Comparison of ENCODE assay signal across 9 cellular contexts in the genomic region with DNA sequence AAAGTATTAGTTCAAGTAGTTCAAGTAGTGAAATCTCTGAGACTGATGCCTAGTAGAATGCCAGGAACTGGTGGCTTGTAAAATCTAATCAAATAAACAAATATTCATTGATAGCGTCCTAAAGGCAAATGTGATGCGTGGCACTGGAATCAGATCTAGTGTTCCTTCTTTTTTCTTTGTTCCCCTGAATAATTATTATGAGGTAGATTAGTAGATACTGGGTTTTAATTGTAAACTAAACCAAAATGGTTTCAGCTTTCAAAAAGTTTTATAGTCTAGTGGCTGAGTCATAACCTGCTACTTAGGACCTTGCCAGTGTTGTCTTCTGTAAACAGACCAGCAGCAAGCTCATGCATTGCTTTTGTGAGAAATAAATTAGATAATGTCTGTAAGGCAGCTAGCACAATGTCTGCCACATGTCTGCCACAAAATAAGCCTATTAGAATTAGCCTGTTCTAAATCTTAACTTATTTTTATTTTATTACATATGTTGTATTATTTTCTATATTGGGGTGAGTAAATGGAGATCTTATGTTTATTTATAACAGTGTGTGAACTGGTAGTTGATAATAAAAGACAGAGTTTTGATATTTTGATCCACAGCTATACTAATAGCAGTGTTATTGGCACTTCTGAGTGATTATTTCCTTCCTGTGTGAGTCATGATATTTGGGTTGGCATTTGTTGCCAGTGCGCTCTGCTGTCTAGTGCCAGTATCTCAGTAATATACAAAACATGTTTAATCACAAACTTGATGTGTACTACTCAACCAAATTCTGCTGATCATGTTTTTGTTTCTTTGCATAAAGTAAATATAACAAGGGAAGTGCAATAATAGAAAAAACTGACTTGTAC.
DNase-seq lines count a peak whose midpoint lies in the region; ATAC-seq, FAIRE-seq and TF ChIP-seq lines count a peak whose summit lies in the region.
"Had no signal": no experiment of that assay in that cellular context is flagged by ENCODE, and none has a peak within 500 bp of the region (broad histone marks: within the 10 kb centered on the region; RNA-seq: fewer than 3 reads in every experiment).

No MANE protein-coding gene starts in this region.

- FAIRE-seq in endometrium (lab: Jason Lieb, UNC) = peak; percentile 23

- H3K36me3 ChIP-seq in testis (ENCODE audit: low read depth, missing control alignments) = no peaks in the 10 kb centered on the region

- no peaks in the 10 kb centered on the region for H3K27me3 ChIP-seq in testis

- no peak for TF ChIP-seq POLR2A in testis (IDR thresholded peaks at IDR 0.05)

- intact Hi-C loops in testis (cut with DNase I; ENCODE audit: low total_unique reads) = no loop called here

- no peaks in the 10 kb centered on the region for H3K4me1 ChIP-seq in testis

- no peak for ATAC-seq in HG03469 (IDR thresholded peaks at IDR 0.05; ENCODE audit: unreplicated experiment)

- 78 to 84% methylated on average over 3 of the region's 3 CpGs for WGBS in testis, 2 donors

- no peak for TF ChIP-seq CTCF in testis (IDR thresholded peaks at IDR 0.05)

- H3K27ac ChIP-seq in testis = no peak overlapping the region

- no peak overlapping the region for H3K4me3 ChIP-seq in testis

- no peaks in the 10 kb centered on the region for H3K9me3 ChIP-seq in testis

- DNase-seq in GM04504 (ENCODE audit: low read depth) = peak; percentile 42
- peak; percentile 18 for DNase-seq in NCI-H460 (ENCODE audit: extremely low read depth, low read depth)
- peak; percentile 91 for DNase-seq in renal cortical epithelial cell (ENCODE audit: low read depth)
- DNase-seq in activated CD8-positive, alpha-beta memory T cell treated with anti-CD3 and anti-CD28 coated beads for 24 hours = no peak
- no peak for DNase-seq in testis
- DNase-seq in activated CD4-positive, alpha-beta T cell treated with anti-CD3 and anti-CD28 coated beads for 4 hours = no peak
- DNase-seq: left cardiac atrium had no signal

Comparison
In these comparisons a context has a peak if more than half of its experiments do, and no peak if none do; other contexts are left out.
1. DNase-seq: peak in GM04504 (single experiment), NCI-H460 (single experiment) and renal cortical epithelial cell (single experiment); none in activated CD8-positive, alpha-beta memory T cell treated with anti-CD3 and anti-CD28 coated beads for 24 hours (single experiment), testis (single experiment) and activated CD4-positive, alpha-beta T cell treated with anti-CD3 and anti-CD28 coated beads for 4 hours (0 of 2).